8 cellular contexts compared by ENCODE assay signal in genomic region chr5:141560725-141561483, GRCh38. TPM values are rescaled to one million over a fixed set of nuclear protein-coding genes. Genes with fewer than 3 reads are reported as not detected.
DNase-seq lines count a peak whose midpoint lies in the region; ATAC-seq and TF ChIP-seq lines count a peak whose summit lies in the region.

No MANE protein-coding gene starts in this region.

- peaks cover 30% of the 10 kb centered on the region for H3K4me1 ChIP-seq in OCI-LY1 (ENCODE audit: insufficient read depth, low read length, severe bottlenecking)
- H3K4me1 ChIP-seq in duodenal mucosa (ENCODE audit: control insufficient read depth in 1 of 2, insufficient read depth in 2 of 2, low read length in 2 of 2), result peaks cover 0 to 12% of the 10 kb centered on the region in 2 donors
- peaks cover 5 to 36% (median 19%) of the 10 kb centered on the region in 5 donors for H3K4me1 ChIP-seq in subcutaneous abdominal adipose tissue (ENCODE audit: control insufficient read depth in 5 of 5, insufficient read depth in 5 of 5, low read length in 5 of 5)

- H3K9ac ChIP-seq in OCI-LY1 (ENCODE audit: low read length) (no peak overlapping the region), duodenal mucosa (ENCODE audit: low read depth in 1 of 2, low read length in 2 of 2) (no peak overlapping the region), subcutaneous abdominal adipose tissue (ENCODE audit: low read length in 5 of 5) (peak overlapping the region in 1 of 5 donors; percentile 13)

- peak overlapping the region; percentile 98 for H3K27ac Mint-ChIP-seq in HFFc6

- DNase-seq in ACHN (peak; percentile 93), HFFc6 (peak; percentile 91), left lobe of liver (ENCODE audit: low spot score) (peak; percentile 81)
- no peak for DNase-seq in activated effector memory CD4-positive, alpha-beta T cell treated with anti-CD3 and anti-CD28 coated beads, Interleukin-2, amount 50 U/mL, for 16 hours

- peak overlapping the region; percentile 30; the same call in 1 of the 2 replicates for H3K4me2 ChIP-seq in OCI-LY1 (ENCODE audit: low read length)

- H3K9me3 ChIP-seq in OCI-LY1 (ENCODE audit: low read length), result no peaks in the 10 kb centered on the region
- H3K9me3 ChIP-seq in duodenal mucosa (ENCODE audit: control insufficient read depth in 1 of 2, low read length in 2 of 2), result no peaks in the 10 kb centered on the region
- H3K9me3 ChIP-seq in subcutaneous abdominal adipose tissue (ENCODE audit: control insufficient read depth in 5 of 5, low read length in 5 of 5), result no peaks in the 10 kb centered on the region

- H2AFZ ChIP-seq in OCI-LY1 (ENCODE audit: low read length), result no peak overlapping the region

- H3K4me3 Mint-ChIP-seq in HFFc6, result peak overlapping the region; percentile 85

- TF ChIP-seq CTCF in HFFc6 (IDR thresholded peaks at IDR 0.05), result peak; percentile 95
- peak; percentile 67 for TF ChIP-seq CTCF in OCI-LY1 (IDR thresholded peaks at IDR 0.05; ENCODE audit: low read length)

- H3K27ac ChIP-seq in OCI-LY1 (ENCODE audit: low read depth, low read length, poor library complexity, severe bottlenecking) (no peak overlapping the region), duodenal mucosa (ENCODE audit: low read depth, low read length) (peak overlapping the region; percentile 47), subcutaneous abdominal adipose tissue (ENCODE audit: low read depth, low read length) (peak overlapping the region; percentile 80)

- H3K27me3 Mint-ChIP-seq in HFFc6 (ENCODE audit: insufficient read depth), result no peaks in the 10 kb centered on the region; the same call in 1 of the 2 replicates

- peaks cover 13% of the 10 kb centered on the region for H3K36me3 Mint-ChIP-seq in HFFc6 (ENCODE audit: low read depth)

- no peaks in the 10 kb centered on the region for H3K79me2 ChIP-seq in OCI-LY1 (ENCODE audit: insufficient read depth, low read length)

- in situ Hi-C loops in ACHN (cut with HindIII; ENCODE audit: low pct_ligation_motif_present, low pct_unique_long_range_greater_than_20kb, low sequenced_read_pairs), result no loop called here

- H3K9me2 ChIP-seq in OCI-LY1 (ENCODE audit: low read depth, low read length), result no peaks in the 10 kb centered on the region

- H4K20me1 ChIP-seq in OCI-LY1 (ENCODE audit: insufficient read depth, low read length), result no peaks in the 10 kb centered on the region

- H3K4me3 ChIP-seq in OCI-LY1 (ENCODE audit: low read depth, low read length, poor library complexity, severe bottlenecking), result peak overlapping the region; percentile 14
- H3K4me3 ChIP-seq in duodenal mucosa (ENCODE audit: low read depth in 1 of 2, low read length in 2 of 2), result no peak overlapping the region
- H3K4me3 ChIP-seq in subcutaneous abdominal adipose tissue (ENCODE audit: low read depth in 1 of 5, low read length in 5 of 5), result peak overlapping the region; percentile 20 to 48 (median 43)

- H3K9me3 Mint-ChIP-seq in HFFc6, result no peaks in the 10 kb centered on the region

- ATAC-seq in left lobe of liver, result peak; percentile 77
- no peak for ATAC-seq in HG02885 (IDR thresholded peaks at IDR 0.05; ENCODE audit: poor library complexity, unreplicated experiment)

- H3K4me1 Mint-ChIP-seq in HFFc6 (ENCODE audit: low read depth), result peaks cover 49% of the 10 kb centered on the region

- H3F3A ChIP-seq in OCI-LY1 (ENCODE audit: insufficient read depth, low read length), result no peaks in the 10 kb centered on the region

- H3K27me3 ChIP-seq in OCI-LY1 (ENCODE audit: insufficient read depth, low read length) (no peaks in the 10 kb centered on the region), duodenal mucosa (ENCODE audit: control insufficient read depth in 1 of 2, insufficient read depth in 2 of 2, low read length in 2 of 2) (no peaks in the 10 kb centered on the region), subcutaneous abdominal adipose tissue (ENCODE audit: control insufficient read depth in 5 of 5, insufficient read depth in 4 of 5, low read length in 5 of 5) (no peaks in the 10 kb centered on the region)

- H3K36me3 ChIP-seq in OCI-LY1 (ENCODE audit: insufficient read depth, low read length) (peaks cover 15% of the 10 kb centered on the region; the same call in 1 of the 2 replicates), duodenal mucosa (ENCODE audit: control insufficient read depth in 1 of 2, insufficient read depth in 2 of 2, low read length in 2 of 2) (peaks cover 19 to 33% of the 10 kb centered on the region in 2 donors), subcutaneous abdominal adipose tissue (ENCODE audit: control insufficient read depth in 5 of 5, insufficient read depth in 5 of 5, low read length in 5 of 5) (peaks cover 0 to 3% (median 0%) of the 10 kb centered on the region in 5 donors)

RNA-seq across cellular contexts. Expression of gene DIAPH1, which starts 57.9 kb away (rescaled TPM):
- 100 to 1,000 TPM; 105 to 119 (median 109) TPM for total RNA-seq in HFFc6 (2021; fragmentation: NEBNext Ultra II Directional; extraction: Animal tissue kit (Norgen Biotek cat#: 25700))
- 120 TPM for total RNA-seq in left lobe of liver

Comparison
In these comparisons a context has a peak if more than half of its experiments do, and no peak if none do; other contexts are left out.
1. H3K4me3 ChIP-seq: peak in OCI-LY1 (single experiment) and subcutaneous abdominal adipose tissue (5 of 5); none in duodenal mucosa (0 of 2).